In genomic region chr6:14016930-14017625, GRCh38 we compare ENCODE assay signal across 28 cellular contexts.
DNase-seq lines count a peak whose midpoint lies in the region; ATAC-seq and TF ChIP-seq lines count a peak whose summit lies in the region.
"Had no signal": no experiment of that assay in that cellular context is flagged by ENCODE, and none has a peak within 500 bp of the region (broad histone marks: within the 10 kb centered on the region; RNA-seq: fewer than 3 reads in every experiment).

No MANE protein-coding gene starts in this region.

- H2BK5ac ChIP-seq in neuronal stem cell (ENCODE audit: low read length) = no peak overlapping the region

- H2BK120ac ChIP-seq in neuronal stem cell (ENCODE audit: low read depth, low read length) = no peak overlapping the region

- H2AK5ac ChIP-seq in neuronal stem cell (ENCODE audit: low read depth, low read length) = no peak overlapping the region

- no peak overlapping the region for H2BK12ac ChIP-seq in neuronal stem cell (ENCODE audit: low read length)

- no peaks in the 10 kb centered on the region for H3K79me1 ChIP-seq in neuronal stem cell (ENCODE audit: low read depth, low read length)

- H3K4me3 ChIP-seq in gastroesophageal sphincter (no peak overlapping the region), neuronal stem cell (ENCODE audit: low read length in 2 of 2) (no peak overlapping the region)
- H3K4me3 ChIP-seq: ascending aorta, lung had no signal

- no peak overlapping the region for H2BK15ac ChIP-seq in neuronal stem cell (ENCODE audit: low read length)

- no peaks in the 10 kb centered on the region for H3K27me3 ChIP-seq in gastroesophageal sphincter
- peaks cover 0 to 4% (median 0%) of the 10 kb centered on the region in 3 experiments for H3K27me3 ChIP-seq in neuronal stem cell (ENCODE audit: control insufficient read depth in 3 of 3, insufficient read depth in 3 of 3, low read depth in 1 of 3, low read length in 3 of 3)
- H3K27me3 ChIP-seq: ascending aorta, neutrophil had no signal

- H3K4me1 ChIP-seq in gastroesophageal sphincter = peaks cover 0 to 13% (median 0%) of the 10 kb centered on the region in 3 donors
- H3K4me1 ChIP-seq in neuronal stem cell (ENCODE audit: control insufficient read depth in 2 of 2, insufficient read depth in 1 of 2, low read depth in 1 of 2, low read length in 2 of 2) = peaks cover 0 to 22% of the 10 kb centered on the region in 2 donors
- H3K4me1 ChIP-seq: ascending aorta had no signal

- H3K36me3 ChIP-seq in gastroesophageal sphincter (no peaks in the 10 kb centered on the region), neuronal stem cell (replicated peaks in 1 of 2; ENCODE audit: control insufficient read depth in 2 of 2, insufficient read depth in 2 of 2, low read length in 2 of 2) (no peaks in the 10 kb centered on the region)
- H3K36me3 ChIP-seq: ascending aorta, neutrophil had no signal

- peak; percentile 62 for ATAC-seq in gastroesophageal sphincter
- ATAC-seq in activated T-cell treated with anti-CD3 and anti-CD28 coated beads, Interleukin-2, amount 50 U/mL, for 4 hours = no peak
- ATAC-seq: SK-N-SH treated with all-trans-retinoic acid at 6 μM for 48 hours; stimulated activated naive CD8-positive, alpha-beta T cell treated with anti-CD3 and anti-CD28 coated beads, Interleukin-15, amount 100 ng/mL, for 72 hours had no signal

- TF ChIP-seq POLR2A in gastroesophageal sphincter (IDR thresholded peaks at IDR 0.05) = no peak

- H3K9me3 Mint-ChIP-seq in activated T-cell treated with anti-CD3 and anti-CD28 coated beads, Interleukin-2, amount 50 U/mL, for 4 hours = no peaks in the 10 kb centered on the region
- H3K9me3 Mint-ChIP-seq: activated CD4-positive, alpha-beta memory T cell treated with anti-CD3 and anti-CD28 coated beads, Interleukin-2, amount 10 ng/mL, durations not matched to agents 7 days and 5 days; activated T-helper 2 cell treated with anti-CD3 and anti-CD28 coated beads, Interferon-gamma antibody, Interleukin-2, Interleukin-4, amounts not matched to agents 10 μg/mL and 5 μg/mL and 100 μg/mL, durations not matched to agents 14 hours and 24 hours and 36 hours; stimulated activated naive CD8-positive, alpha-beta T cell treated with anti-CD3 and anti-CD28 coated beads, Interleukin-15, amount 100 ng/mL, for 72 hours had no signal

- H3K27ac ChIP-seq in gastroesophageal sphincter (peak overlapping the region in 1 of 4 donors; percentile 15), neuronal stem cell (replicated peaks; ENCODE audit: low read length) (peak overlapping the region; percentile 9)
- H3K27ac ChIP-seq: ascending aorta, neutrophil had no signal

- no peak overlapping the region for H3K23ac ChIP-seq in neuronal stem cell (ENCODE audit: low read depth, low read length, poor library complexity)

- WGBS in gastroesophageal sphincter (ENCODE audit: low coverage in 1 of 2), 2 donors = 7 to 37% methylated on average over 3 to 5 of the region's 5 CpGs
- WGBS in neuronal stem cell (ENCODE audit: extremely low coverage in 2 of 2, insufficient read length in 2 of 2, insufficient replicate concordance in 1 of 2), 2 donors = no CpG with 5 or more reads among the region's 5 CpGs

- H3K14ac ChIP-seq in neuronal stem cell (ENCODE audit: low read length) = no peak overlapping the region

- H4K8ac ChIP-seq in neuronal stem cell (ENCODE audit: low read depth, low read length) = no peak overlapping the region

- H3K9ac ChIP-seq in neuronal stem cell (ENCODE audit: low read depth, low read length, poor library complexity) = no peak overlapping the region

- H3K4ac ChIP-seq in neuronal stem cell (ENCODE audit: low read length) = no peak overlapping the region

- no peak overlapping the region for H4K91ac ChIP-seq in neuronal stem cell (ENCODE audit: low read depth, low read length, poor library complexity)

- no peak overlapping the region for H3K4me2 ChIP-seq in neuronal stem cell (ENCODE audit: insufficient read depth, low read length, poor library complexity, severe bottlenecking)

- TF ChIP-seq CTCF in gastroesophageal sphincter (IDR thresholded peaks at IDR 0.05) = no peak

- DNase-seq in COLO829 (ENCODE audit: low spot score) = peak; percentile 83
- peak; percentile 59 for DNase-seq in amniotic epithelial cell (ENCODE audit: low read depth)
- no peak for DNase-seq in neuronal stem cell (ENCODE audit: low spot score)
- no peak for DNase-seq in activated T-cell treated with anti-CD3 and anti-CD28 coated beads, Interleukin-2, amount 50 U/mL, for 4 hours
- no peak for DNase-seq in 8988T
- no peak for DNase-seq in DMS153 treated with DMSO at 0.1 percent for 48 hours (lab: John Stamatoyannopoulos, UW; ENCODE audit: unreplicated experiment)
- DNase-seq in dermis blood vessel endothelial cell = no peak
- DNase-seq: activated CD4-positive, alpha-beta memory T cell treated with anti-CD3 and anti-CD28 coated beads, Interleukin-2, amount 10 ng/mL, durations not matched to agents 7 days and 5 days; activated CD4-positive, alpha-beta T cell treated with anti-CD3 and anti-CD28 coated beads for 1 hour; AML-193; CD4-positive, alpha-beta memory T cell; kidney glomerular epithelial cell; MV-4-11; NCI-H146; NCI-H446 treated with DMSO at 0.1 percent for 48 hours; NCI-H82; small intestine; stimulated activated CD4-positive, alpha-beta T cell treated with anti-CD3 and anti-CD28 coated beads, Interleukin-1b, Interleukin-23, amount 100 ng/mL, for 48 hours; stimulated activated CD8-positive, alpha-beta memory T cell treated with anti-CD3 and anti-CD28 coated beads, Interleukin-4, amount 100 ng/mL, for 48 hours; stimulated activated naive CD8-positive, alpha-beta T cell treated with anti-CD3 and anti-CD28 coated beads, Interleukin-15, amount 100 ng/mL, for 72 hours; T-helper 2 cell had no signal

- TF ChIP-seq EP300 in gastroesophageal sphincter (IDR thresholded peaks at IDR 0.05) = no peak

- no peak overlapping the region for H3K18ac ChIP-seq in neuronal stem cell (ENCODE audit: low read length)

- H3K9me3 ChIP-seq in gastroesophageal sphincter (peaks cover 0 to 6% (median 0%) of the 10 kb centered on the region in 3 donors), neuronal stem cell (replicated peaks in 1 of 2; ENCODE audit: control insufficient read depth in 2 of 2, insufficient read depth in 1 of 2, low read depth in 1 of 2, low read length in 2 of 2) (peaks cover 0 to 6% of the 10 kb centered on the region in 2 donors)
- H3K9me3 ChIP-seq: ascending aorta, neutrophil had no signal

- peaks cover 7% of the 10 kb centered on the region for H3K27me3 Mint-ChIP-seq in activated T-cell treated with anti-CD3 and anti-CD28 coated beads, Interleukin-2, amount 50 U/mL, for 4 hours (ENCODE audit: low read depth)

- H2AFZ ChIP-seq in neuronal stem cell (ENCODE audit: low read length) = no peak overlapping the region

- no peaks in the 10 kb centered on the region for H3K4me1 Mint-ChIP-seq in activated T-cell treated with anti-CD3 and anti-CD28 coated beads, Interleukin-2, amount 50 U/mL, for 4 hours (ENCODE audit: low read depth)
- H3K4me1 Mint-ChIP-seq: activated CD4-positive, alpha-beta memory T cell treated with anti-CD3 and anti-CD28 coated beads, Interleukin-2, amount 10 ng/mL, durations not matched to agents 7 days and 5 days; CD4-positive, alpha-beta memory T cell; stimulated activated naive CD8-positive, alpha-beta T cell treated with anti-CD3 and anti-CD28 coated beads, Interleukin-15, amount 100 ng/mL, for 72 hours had no signal

- H3K4me3 Mint-ChIP-seq in activated T-cell treated with anti-CD3 and anti-CD28 coated beads, Interleukin-2, amount 50 U/mL, for 4 hours = no peak overlapping the region
- H3K4me3 Mint-ChIP-seq: activated CD4-positive, alpha-beta memory T cell treated with anti-CD3 and anti-CD28 coated beads, Interleukin-2, amount 10 ng/mL, durations not matched to agents 7 days and 5 days; activated naive CD8-positive, alpha-beta T cell; CD4-positive, alpha-beta memory T cell; stimulated activated naive CD8-positive, alpha-beta T cell treated with anti-CD3 and anti-CD28 coated beads, Interleukin-15, amount 100 ng/mL, for 72 hours had no signal

- no peaks in the 10 kb centered on the region for H3K36me3 Mint-ChIP-seq in activated T-cell treated with anti-CD3 and anti-CD28 coated beads, Interleukin-2, amount 50 U/mL, for 4 hours (ENCODE audit: insufficient read depth)
- H3K36me3 Mint-ChIP-seq: activated naive CD8-positive, alpha-beta T cell; CD4-positive, alpha-beta memory T cell had no signal

Comparison
In these comparisons a context has a peak if more than half of its experiments do, and no peak if none do; other contexts are left out.
1. DNase-seq: peak in COLO829 (single experiment) and amniotic epithelial cell (single experiment); none in neuronal stem cell (single experiment), activated T-cell treated with anti-CD3 and anti-CD28 coated beads, Interleukin-2, amount 50 U/mL, for 4 hours (single experiment), 8988T (single experiment), DMS153 treated with DMSO at 0.1 percent for 48 hours (single experiment) and dermis blood vessel endothelial cell (single experiment).